In genomic region chr17:81636505-81637288, GRCh38 we compare ENCODE assay signal across 1 cellular context.
TF ChIP-seq lines count a peak whose summit lies in the region.

Gene NPLOC4 (minus strand): TSS chr17:81637112. CDS start chr17:81636930, 182 bp downstream.
Gene TSPAN10 (plus strand): TSS chr17:81637196. CDS start chr17:81642413, 5,217 bp downstream.

TF ChIP-seq in HepG2, 621 proteins besides CTCF, POLR2A, EP300 and RAD21 (continued from another document and continues in another):
- TF ChIP-seq ZNF503 (CRISPR knock-in tag; IDR thresholded peaks at IDR 0.05) (peak; percentile 78; the same call in 1 of the 2 replicates), ZNF160 (CRISPR knock-in tag; IDR thresholded peaks at IDR 0.05) (peak; percentile 85), NBN (conservative IDR thresholded peaks at IDR 0.05) (no peak), TFDP2 (CRISPR knock-in tag; IDR thresholded peaks at IDR 0.05) (peak; percentile 90), HOMEZ (CRISPR knock-in tag; IDR thresholded peaks at IDR 0.05; ENCODE audit: low read depth) (no peak; the same call in 1 of the 2 replicates), NFATC3 (CRISPR knock-in tag; IDR thresholded peaks at IDR 0.05) (no peak), KMT2A (CRISPR knock-in tag; IDR thresholded peaks at IDR 0.05) (peak; percentile 99), TRIM24 (CRISPR knock-in tag; IDR thresholded peaks at IDR 0.05) (no peak), ZNF572 (CRISPR knock-in tag; IDR thresholded peaks at IDR 0.05) (no peak), SIX4 (CRISPR knock-in tag; IDR thresholded peaks at IDR 0.05) (peak; percentile 72; the same call in 1 of the 2 replicates), KAT8 (CRISPR knock-in tag; IDR thresholded peaks at IDR 0.05) (peak; percentile 96), ZNF761 (CRISPR knock-in tag; conservative IDR thresholded peaks at IDR 0.05) (no peak), TERF1 (CRISPR knock-in tag; IDR thresholded peaks at IDR 0.05) (no peak), ZNF138 (CRISPR knock-in tag; IDR thresholded peaks at IDR 0.05; ENCODE audit: low read depth) (no peak), SMARCE1 (IDR thresholded peaks at IDR 0.05; ENCODE audit: borderline replicate concordance) (0 out of 2 replicates have a peak, but pooled peaks have one; percentile 38), ZFP36L2 (CRISPR knock-in tag; IDR thresholded peaks at IDR 0.05) (peak; percentile 72; the same call in 1 of the 2 replicates), HNF4G (IDR thresholded peaks at IDR 0.05; ENCODE audit: borderline replicate concordance, low read depth, low read length) (peak; percentile 34), HNF4G (CRISPR knock-in tag; IDR thresholded peaks at IDR 0.05; ENCODE audit: borderline replicate concordance, low read depth) (no peak), ZNF142 (CRISPR knock-in tag; IDR thresholded peaks at IDR 0.05) (peak; percentile 90; the same call in 1 of the 2 replicates), ZKSCAN5 (CRISPR knock-in tag; IDR thresholded peaks at IDR 0.05) (no peak), ARID2 (CRISPR knock-in tag; IDR thresholded peaks at IDR 0.05; ENCODE audit: borderline replicate concordance) (no peak), ZFX (CRISPR knock-in tag; IDR thresholded peaks at IDR 0.05; ENCODE audit: low read depth) (peak; percentile 96), NR1H2 (CRISPR knock-in tag; IDR thresholded peaks at IDR 0.05; ENCODE audit: borderline replicate concordance, low read depth) (no peak; the same call in 1 of the 2 replicates), RORA (CRISPR knock-in tag; IDR thresholded peaks at IDR 0.05) (no peak), TFE3 (CRISPR knock-in tag; IDR thresholded peaks at IDR 0.05) (peak; percentile 73), BRCA1 (CRISPR knock-in tag; IDR thresholded peaks at IDR 0.05) (no peak; the same call in 1 of the 2 replicates), MXD3 (CRISPR knock-in tag; IDR thresholded peaks at IDR 0.05) (peak; percentile 84; the same call in 1 of the 2 replicates), BCLAF1 (IDR thresholded peaks at IDR 0.05) (no peak), ZNF597 (CRISPR knock-in tag; IDR thresholded peaks at IDR 0.05) (no peak), YEATS2 (CRISPR knock-in tag; IDR thresholded peaks at IDR 0.05; ENCODE audit: borderline replicate concordance) (peak; percentile 88), SALL2 (CRISPR knock-in tag; IDR thresholded peaks at IDR 0.05) (peak; percentile 97), ZNF280D (CRISPR knock-in tag; IDR thresholded peaks at IDR 0.05) (no peak), ATRX (CRISPR knock-in tag; IDR thresholded peaks at IDR 0.05; ENCODE audit: borderline replicate concordance) (no peak), ZNF251 (CRISPR knock-in tag; IDR thresholded peaks at IDR 0.05) (no peak), TSC22D2 (CRISPR knock-in tag; IDR thresholded peaks at IDR 0.05; ENCODE audit: borderline replicate concordance) (peak; percentile 97), ZNF256 (CRISPR knock-in tag; conservative IDR thresholded peaks at IDR 0.05) (no peak)
